In the genomic region with DNA sequence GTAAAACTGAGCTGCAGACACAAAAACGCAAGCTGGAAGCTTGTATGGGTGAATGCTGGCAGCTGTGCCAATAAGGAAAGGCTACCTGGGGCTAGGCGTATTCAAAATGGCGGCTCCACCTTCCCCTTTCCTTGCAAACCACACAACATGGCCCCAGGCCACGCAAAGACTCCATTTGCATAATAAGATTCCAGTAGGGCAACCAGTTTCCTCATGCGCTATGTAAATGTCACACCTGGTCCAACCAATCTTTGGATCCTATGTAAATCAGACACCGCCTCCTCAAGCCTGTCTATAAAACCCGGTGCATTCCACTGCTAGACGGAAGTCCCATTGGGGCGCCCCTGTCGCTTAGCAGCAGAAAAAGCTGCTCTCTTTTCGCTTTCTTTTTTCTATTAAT, we compare ENCODE assay signal across 15 cellular contexts.
"Had no signal": no experiment of that assay in that cellular context is flagged by ENCODE, and none has a peak within 500 bp of the region (broad histone marks: within the 10 kb centered on the region; RNA-seq: fewer than 3 reads in every experiment).

No MANE protein-coding gene starts in this region.

- H3K27me3 ChIP-seq: ascending aorta, breast epithelium, heart left ventricle, pancreas had no signal

- ATAC-seq: heart left ventricle; pancreas; stimulated activated effector memory CD8-positive, alpha-beta T cell treated with anti-CD3 and anti-CD28 coated beads, Interleukin-12 subunit alpha, Interleukin-12 subunit beta, amount 100 ng/mL, for 72 hours had no signal

- H3K36me3 Mint-ChIP-seq: activated naive CD4-positive, alpha-beta T cell treated with anti-CD3 and anti-CD28 coated beads, Interleukin-2, amount 10 ng/mL, durations not matched to agents 7 days and 5 days; stimulated activated effector memory CD8-positive, alpha-beta T cell treated with anti-CD3 and anti-CD28 coated beads, Interleukin-12 subunit alpha, Interleukin-12 subunit beta, amount 100 ng/mL, for 72 hours had no signal

- H3K4me3 ChIP-seq: ascending aorta, breast epithelium, heart left ventricle, lung, pancreas had no signal

- FAIRE-seq: islet of Langerhans, pancreas had no signal

- H3K4me1 Mint-ChIP-seq: activated naive CD4-positive, alpha-beta T cell treated with anti-CD3 and anti-CD28 coated beads, Interleukin-2, amount 10 ng/mL, durations not matched to agents 7 days and 5 days; stimulated activated effector memory CD8-positive, alpha-beta T cell treated with anti-CD3 and anti-CD28 coated beads, Interleukin-12 subunit alpha, Interleukin-12 subunit beta, amount 100 ng/mL, for 72 hours had no signal

- H3K4me1 ChIP-seq: ascending aorta, breast epithelium, pancreas had no signal

- H3K36me3 ChIP-seq: ascending aorta, breast epithelium, heart left ventricle, pancreas had no signal

- H3K27me3 Mint-ChIP-seq: activated naive CD4-positive, alpha-beta T cell treated with anti-CD3 and anti-CD28 coated beads, Interleukin-2, amount 10 ng/mL, durations not matched to agents 7 days and 5 days had no signal

- H3K9me3 ChIP-seq: ascending aorta, breast epithelium, pancreas had no signal

- H3K27ac Mint-ChIP-seq: activated naive CD4-positive, alpha-beta T cell treated with anti-CD3 and anti-CD28 coated beads, Interleukin-2, amount 10 ng/mL, durations not matched to agents 7 days and 5 days; stimulated activated effector memory CD8-positive, alpha-beta T cell treated with anti-CD3 and anti-CD28 coated beads, Interleukin-12 subunit alpha, Interleukin-12 subunit beta, amount 100 ng/mL, for 72 hours; T-helper 2 cell treated with Interferon-gamma antibody and Interleukin-4, amounts not matched to agents 5 μg/mL and 100 μg/mL, for 36 hours had no signal

- H3K4me3 Mint-ChIP-seq: activated naive CD4-positive, alpha-beta T cell treated with anti-CD3 and anti-CD28 coated beads, Interleukin-2, amount 10 ng/mL, durations not matched to agents 7 days and 5 days; stimulated activated effector memory CD8-positive, alpha-beta T cell treated with anti-CD3 and anti-CD28 coated beads, Interleukin-12 subunit alpha, Interleukin-12 subunit beta, amount 100 ng/mL, for 72 hours; T-helper 2 cell treated with Interferon-gamma antibody and Interleukin-4, amounts not matched to agents 5 μg/mL and 100 μg/mL, for 36 hours had no signal

- DNase-seq: activated naive CD4-positive, alpha-beta T cell treated with anti-CD3 and anti-CD28 coated beads, Interleukin-2, amount 10 ng/mL, durations not matched to agents 7 days and 5 days; activated T-cell treated with anti-CD3 and anti-CD28 coated beads for 4 hours; cerebellar nuclear complex; effector CD8-positive, alpha-beta T cell; foreskin melanocyte; heart left ventricle; midbrain; pancreas; stimulated activated CD4-positive, alpha-beta T cell treated with anti-CD3 and anti-CD28 coated beads, Interleukin-2, amount 100 ng/mL, for 24 hours had no signal

- H3K27ac ChIP-seq: ascending aorta, breast epithelium, heart left ventricle, pancreas had no signal
